1 cellular context compared by ENCODE assay signal in the genomic region with DNA sequence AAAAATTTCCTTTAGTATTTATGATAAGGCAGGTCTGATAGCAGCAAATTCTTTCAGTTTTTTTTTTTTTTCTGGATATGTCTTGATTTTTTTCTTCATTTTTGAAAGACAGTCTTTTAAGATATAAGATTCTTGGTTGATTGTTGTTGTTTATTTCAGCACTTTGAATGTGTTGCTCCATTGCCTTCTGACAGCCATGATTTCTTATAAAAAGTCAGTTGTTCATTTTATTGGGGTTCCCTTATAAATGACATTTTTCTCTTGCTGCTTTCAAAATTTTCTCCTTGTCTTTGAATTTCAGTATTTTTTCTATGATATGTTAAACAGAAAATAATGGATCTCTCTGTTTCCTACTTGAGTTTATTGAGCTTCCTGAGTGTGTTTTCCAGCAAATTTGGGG.
TF ChIP-seq lines count a peak whose summit lies in the region.

No MANE protein-coding gene starts in this region.

TF ChIP-seq in WTC11, 78 proteins besides CTCF, POLR2A, EP300 and RAD21 (continued from another document):
- TF ChIP-seq, protein P1, sequence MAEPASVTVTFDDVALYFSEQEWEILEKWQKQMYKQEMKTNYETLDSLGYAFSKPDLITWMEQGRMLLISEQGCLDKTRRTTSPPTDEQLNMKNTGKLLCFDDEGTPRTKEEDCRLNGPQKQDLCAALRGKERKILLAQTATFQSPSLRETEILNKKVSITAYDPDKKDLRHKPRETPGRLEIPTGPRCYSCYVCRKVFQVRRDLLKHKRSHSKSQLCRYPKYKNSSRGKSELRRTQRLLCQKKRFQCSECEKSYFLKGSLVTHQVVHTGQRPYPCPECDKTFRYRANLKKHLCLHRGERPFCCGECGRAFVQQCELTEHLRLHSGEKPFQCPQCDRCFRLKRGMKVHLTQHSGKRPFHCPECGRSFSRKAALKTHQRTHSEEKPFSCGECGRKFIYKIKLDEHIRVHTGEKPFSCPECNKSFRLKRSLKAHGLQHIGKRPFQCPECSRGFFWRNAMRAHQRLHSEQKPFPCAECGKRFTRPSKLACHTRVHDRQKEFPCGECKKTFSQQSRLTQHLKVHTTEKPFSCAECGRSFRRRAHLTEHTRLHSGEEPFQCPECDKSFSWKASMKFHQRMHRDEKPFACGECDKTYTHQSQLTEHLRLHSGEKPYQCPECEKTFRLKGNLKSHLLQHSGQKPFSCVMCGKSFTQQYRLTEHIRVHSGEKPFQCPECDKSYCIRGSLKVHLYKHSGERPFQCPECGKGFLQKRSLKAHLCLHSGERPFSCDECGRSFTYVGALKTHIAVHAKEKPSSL (CRISPR knock-in tag; conservative IDR thresholded peaks at IDR 0.05) = no peak
